1 cellular context compared by ENCODE assay signal in the genomic region with DNA sequence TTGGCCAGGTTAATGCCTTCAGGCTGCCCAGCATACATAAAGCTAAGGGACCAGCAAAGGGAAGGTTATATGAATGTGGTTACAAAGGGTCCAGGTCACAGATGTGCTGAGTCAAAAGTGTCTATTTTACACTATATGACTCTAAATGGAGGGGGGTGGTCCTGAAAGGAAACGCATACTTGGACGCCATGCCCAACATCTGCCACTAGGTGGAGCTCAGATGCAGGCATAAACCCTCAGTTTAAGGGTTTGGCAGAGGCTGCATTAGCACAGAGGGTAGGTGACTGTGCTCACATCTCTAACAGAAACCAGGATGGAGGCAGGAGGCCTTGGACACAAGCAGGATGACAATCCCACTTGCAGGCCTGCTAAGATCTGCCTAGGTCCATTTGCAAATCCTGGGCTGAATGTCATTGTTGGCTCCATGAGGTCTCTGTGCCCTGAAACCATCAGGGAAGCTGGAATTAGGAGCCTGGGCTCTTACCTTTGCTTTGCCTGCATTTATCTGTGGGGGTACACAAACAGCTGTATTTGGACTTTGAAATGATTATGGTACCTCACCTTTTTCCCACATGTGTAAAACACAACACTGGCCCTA.
TF ChIP-seq lines count a peak whose summit lies in the region.

No MANE protein-coding gene starts in this region.

TF ChIP-seq in HEK293, 187 proteins besides CTCF, POLR2A, EP300 and RAD21 (continued from another document):
- TF ChIP-seq ZNF426 (tag by site-specific recombination; IDR thresholded peaks at IDR 0.05) (no peak), ZNF23 (tag by site-specific recombination; IDR thresholded peaks at IDR 0.05; ENCODE audit: borderline replicate concordance) (no peak), ZFP37 (tag by site-specific recombination; IDR thresholded peaks at IDR 0.05) (no peak), YY1 (tag by site-specific recombination; IDR thresholded peaks at IDR 0.05) (no peak), HOXA7 (CRISPR knock-in tag; IDR thresholded peaks at IDR 0.05; ENCODE audit: borderline replicate concordance) (no peak), ZNF660 (tag by site-specific recombination; IDR thresholded peaks at IDR 0.05) (0 out of 2 replicates have a peak, but pooled peaks have one; percentile 20)
